Comparison of ENCODE assay signal across 28 cellular contexts in the genomic region with DNA sequence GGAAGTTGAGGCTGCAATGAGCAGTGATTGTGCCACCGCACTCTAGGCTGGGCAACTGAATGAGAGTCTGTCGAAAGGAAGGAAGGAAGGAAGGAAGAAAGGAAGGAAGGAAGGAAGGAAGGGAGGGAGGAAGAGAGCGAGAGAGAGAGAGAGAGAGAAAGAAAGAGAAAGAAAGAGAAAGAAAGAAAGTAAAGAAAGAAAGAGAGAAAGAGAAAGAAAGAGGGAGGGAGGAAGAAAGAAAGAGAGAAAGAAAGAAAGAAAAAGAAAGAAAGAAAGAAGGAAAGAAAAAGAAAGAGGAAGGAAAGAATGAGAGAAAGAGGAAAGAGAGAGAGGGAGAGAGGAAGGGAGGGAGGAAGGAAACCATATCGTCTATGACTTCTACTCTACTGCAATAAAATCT.
"Had no signal": no experiment of that assay in that cellular context is flagged by ENCODE, and none has a peak within 500 bp of the region (broad histone marks: within the 10 kb centered on the region; RNA-seq: fewer than 3 reads in every experiment).

No MANE protein-coding gene starts in this region.

- H3K27ac Mint-ChIP-seq: stimulated activated effector memory CD8-positive, alpha-beta T cell treated with anti-CD3 and anti-CD28 coated beads, Interleukin-12 subunit alpha, Interleukin-12 subunit beta, amount 100 ng/mL, for 72 hours; stimulated activated memory B cell treated with anti-CD40 and anti-IgM and Interleukin-4, amounts not matched to agents 10 μg/mL and 1 μg/mL and 100 μg/mL, for 72 hours; stimulated activated naive B cell treated with anti-CD40 and anti-IgM and Interleukin-4, amounts not matched to agents 10 μg/mL and 1 μg/mL and 100 μg/mL, for 72 hours; stimulated activated naive CD8-positive, alpha-beta T cell treated with anti-CD3 and anti-CD28 coated beads, Interleukin-15, amount 100 ng/mL, for 72 hours; stimulated activated naive CD8-positive, alpha-beta T cell treated with anti-CD3 and anti-CD28 coated beads, Interleukin-15, Interleukin-2, amounts not matched to agents 100 ng/mL and 50 ng/mL, for 24 hours; type B pancreatic cell had no signal

- H3K27ac ChIP-seq: stomach, suprapubic skin, testis, thoracic aorta, thyroid gland, tibial artery, tibial nerve, transverse colon, upper lobe of left lung, upper lobe of right lung, uterus, vagina had no signal

- H3K9me3 Mint-ChIP-seq: stimulated activated effector memory CD8-positive, alpha-beta T cell treated with anti-CD3 and anti-CD28 coated beads, Interleukin-12 subunit alpha, Interleukin-12 subunit beta, amount 100 ng/mL, for 72 hours; stimulated activated naive CD8-positive, alpha-beta T cell treated with anti-CD3 and anti-CD28 coated beads, Interleukin-15, amount 100 ng/mL, for 72 hours; stimulated activated naive CD8-positive, alpha-beta T cell treated with anti-CD3 and anti-CD28 coated beads, Interleukin-15, Interleukin-2, amounts not matched to agents 100 ng/mL and 50 ng/mL, for 24 hours; type B pancreatic cell had no signal

- H3K4me1 Mint-ChIP-seq: stimulated activated effector memory CD8-positive, alpha-beta T cell treated with anti-CD3 and anti-CD28 coated beads, Interleukin-12 subunit alpha, Interleukin-12 subunit beta, amount 100 ng/mL, for 72 hours; stimulated activated memory B cell treated with anti-CD40 and anti-IgM and Interleukin-4, amounts not matched to agents 10 μg/mL and 1 μg/mL and 100 μg/mL, for 72 hours; stimulated activated naive B cell treated with anti-CD40 and anti-IgM and Interleukin-4, amounts not matched to agents 10 μg/mL and 1 μg/mL and 100 μg/mL, for 72 hours; stimulated activated naive CD8-positive, alpha-beta T cell treated with anti-CD3 and anti-CD28 coated beads, Interleukin-15, amount 100 ng/mL, for 72 hours had no signal

- DNase-seq: stimulated activated CD4-positive, alpha-beta T cell treated with anti-CD3 and anti-CD28 coated beads, Interleukin-2, amount 100 ng/mL, for 48 hours; stimulated activated CD4-positive, alpha-beta T cell treated with anti-CD3 and anti-CD28 coated beads, Interleukin-4, amount 100 ng/mL, for 1 hour; stimulated activated CD4-positive, alpha-beta T cell treated with anti-CD3 and anti-CD28 coated beads, Interleukin-4, amount 100 ng/mL, for 24 hours; stimulated activated CD4-positive, alpha-beta T cell treated with anti-CD3 and anti-CD28 coated beads, Interleukin-4, amount 100 ng/mL, for 4 hours; stimulated activated CD8-positive, alpha-beta memory T cell treated with anti-CD3 and anti-CD28 coated beads, Interleukin-4, amount 100 ng/mL, for 48 hours; stimulated activated naive B cell treated with anti-CD40 and anti-IgM and Interleukin-4, amounts not matched to agents 10 μg/mL and 1 μg/mL and 100 μg/mL, for 72 hours; stimulated activated naive CD4-positive, alpha-beta T cell; stimulated activated naive CD4-positive, alpha-beta T cell treated with Interleukin-2 at 50 U/mL for 16 hours; stimulated activated naive CD8-positive, alpha-beta T cell treated with anti-CD3 and anti-CD28 coated beads, Interleukin-15, amount 100 ng/mL, for 72 hours; stimulated activated naive CD8-positive, alpha-beta T cell treated with anti-CD3 and anti-CD28 coated beads, Interleukin-15, Interleukin-2, amounts not matched to agents 100 U/mL and 50 U/mL, for 24 hours; stomach; substantia nigra; testis; thyroid gland; tibial artery; transverse colon; trophoblast cell; upper lobe of left lung; upper lobe of right lung; uterus had no signal

- H3K4me3 ChIP-seq: stomach, suprapubic skin, testis, thoracic aorta, thyroid gland, tibial artery, tibial nerve, transverse colon, upper lobe of left lung, upper lobe of right lung, uterus, vagina had no signal

- H3K27me3 ChIP-seq: stomach, suprapubic skin, testis, thyroid gland, tibial artery, tibial nerve, transverse colon, upper lobe of left lung, upper lobe of right lung, uterus, vagina had no signal

- ATAC-seq: stimulated activated effector memory CD8-positive, alpha-beta T cell treated with anti-CD3 and anti-CD28 coated beads, Interleukin-12 subunit alpha, Interleukin-12 subunit beta, amount 100 ng/mL, for 72 hours; stimulated activated memory B cell treated with anti-CD40 and anti-IgM and Interleukin-4, amounts not matched to agents 10 μg/mL and 1 μg/mL and 100 μg/mL, for 72 hours; stimulated activated naive B cell treated with anti-CD40 and anti-IgM and Interleukin-4, amounts not matched to agents 10 μg/mL and 1 μg/mL and 100 μg/mL, for 72 hours; stimulated activated naive CD8-positive, alpha-beta T cell treated with anti-CD3 and anti-CD28 coated beads, Interleukin-15, amount 100 ng/mL, for 72 hours; stimulated activated naive CD8-positive, alpha-beta T cell treated with anti-CD3 and anti-CD28 coated beads, Interleukin-15, Interleukin-2, amounts not matched to agents 100 U/mL and 50 U/mL, for 24 hours; upper lobe of right lung had no signal

- H3K4me1 ChIP-seq: stomach, suprapubic skin, testis, thyroid gland, tibial artery, tibial nerve, transverse colon, upper lobe of left lung, upper lobe of right lung, uterus, vagina had no signal

- H3K27me3 Mint-ChIP-seq: stimulated activated memory B cell treated with anti-CD40 and anti-IgM and Interleukin-4, amounts not matched to agents 10 μg/mL and 1 μg/mL and 100 μg/mL, for 72 hours; stimulated activated naive B cell treated with anti-CD40 and anti-IgM and Interleukin-4, amounts not matched to agents 10 μg/mL and 1 μg/mL and 100 μg/mL, for 72 hours; type B pancreatic cell had no signal

- H3K36me3 ChIP-seq: stomach, suprapubic skin, thoracic aorta, thyroid gland, tibial artery, tibial nerve, transverse colon, upper lobe of left lung, upper lobe of right lung, uterus, vagina had no signal

- H3K4me3 Mint-ChIP-seq: stimulated activated effector memory CD8-positive, alpha-beta T cell treated with anti-CD3 and anti-CD28 coated beads, Interleukin-12 subunit alpha, Interleukin-12 subunit beta, amount 100 ng/mL, for 72 hours; stimulated activated memory B cell treated with anti-CD40 and anti-IgM and Interleukin-4, amounts not matched to agents 10 μg/mL and 1 μg/mL and 100 μg/mL, for 72 hours; stimulated activated naive B cell treated with anti-CD40 and anti-IgM and Interleukin-4, amounts not matched to agents 10 μg/mL and 1 μg/mL and 100 μg/mL, for 72 hours; stimulated activated naive CD8-positive, alpha-beta T cell treated with anti-CD3 and anti-CD28 coated beads, Interleukin-15, amount 100 ng/mL, for 72 hours; stimulated activated naive CD8-positive, alpha-beta T cell treated with anti-CD3 and anti-CD28 coated beads, Interleukin-15, Interleukin-2, amounts not matched to agents 100 ng/mL and 50 ng/mL, for 24 hours; type B pancreatic cell had no signal

- H3K9me3 ChIP-seq: stomach, suprapubic skin, testis, thoracic aorta, tibial artery, tibial nerve, transverse colon, upper lobe of left lung, upper lobe of right lung, uterus, vagina had no signal
